Comparison of ENCODE assay signal across 1 cellular context in the genomic region with DNA sequence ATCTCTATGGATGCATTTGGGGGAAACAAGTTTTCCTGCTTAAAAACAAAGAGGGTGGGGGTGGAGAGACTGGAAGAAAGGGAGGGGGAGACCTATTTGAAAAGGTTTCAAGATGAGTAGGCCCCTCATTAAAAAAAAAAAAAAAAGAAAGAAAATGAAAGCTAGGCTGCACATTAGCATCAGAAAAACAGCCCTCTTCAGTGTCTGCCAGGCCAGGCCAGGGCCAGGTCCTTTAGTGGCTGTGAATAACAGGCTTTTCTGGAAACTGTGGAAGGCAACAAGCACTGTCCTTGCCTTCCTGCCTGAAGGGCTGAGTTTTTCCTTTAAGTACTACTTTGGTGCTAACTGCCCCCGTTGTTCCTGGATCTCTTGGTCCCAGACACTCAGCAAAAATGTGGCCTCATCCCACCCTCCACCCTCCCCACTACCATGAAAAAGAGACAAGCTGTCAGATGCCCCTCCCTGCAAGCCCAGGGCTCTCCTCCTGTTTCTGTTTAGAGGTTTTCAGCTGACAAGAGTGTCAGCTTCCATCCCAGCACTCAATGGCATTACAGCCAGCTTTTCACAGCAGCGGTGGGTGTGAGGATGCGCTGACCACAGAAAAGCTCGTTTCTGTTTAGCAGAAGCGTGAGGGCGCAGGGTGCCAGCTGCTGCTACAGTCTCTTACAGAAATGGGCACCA.
TF ChIP-seq lines count a peak whose summit lies in the region.

No MANE protein-coding gene starts in this region.

TF ChIP-seq in GM23338, 12 proteins besides CTCF, POLR2A, EP300 and RAD21 (continued from another document):
- TF ChIP-seq, protein P1, sequence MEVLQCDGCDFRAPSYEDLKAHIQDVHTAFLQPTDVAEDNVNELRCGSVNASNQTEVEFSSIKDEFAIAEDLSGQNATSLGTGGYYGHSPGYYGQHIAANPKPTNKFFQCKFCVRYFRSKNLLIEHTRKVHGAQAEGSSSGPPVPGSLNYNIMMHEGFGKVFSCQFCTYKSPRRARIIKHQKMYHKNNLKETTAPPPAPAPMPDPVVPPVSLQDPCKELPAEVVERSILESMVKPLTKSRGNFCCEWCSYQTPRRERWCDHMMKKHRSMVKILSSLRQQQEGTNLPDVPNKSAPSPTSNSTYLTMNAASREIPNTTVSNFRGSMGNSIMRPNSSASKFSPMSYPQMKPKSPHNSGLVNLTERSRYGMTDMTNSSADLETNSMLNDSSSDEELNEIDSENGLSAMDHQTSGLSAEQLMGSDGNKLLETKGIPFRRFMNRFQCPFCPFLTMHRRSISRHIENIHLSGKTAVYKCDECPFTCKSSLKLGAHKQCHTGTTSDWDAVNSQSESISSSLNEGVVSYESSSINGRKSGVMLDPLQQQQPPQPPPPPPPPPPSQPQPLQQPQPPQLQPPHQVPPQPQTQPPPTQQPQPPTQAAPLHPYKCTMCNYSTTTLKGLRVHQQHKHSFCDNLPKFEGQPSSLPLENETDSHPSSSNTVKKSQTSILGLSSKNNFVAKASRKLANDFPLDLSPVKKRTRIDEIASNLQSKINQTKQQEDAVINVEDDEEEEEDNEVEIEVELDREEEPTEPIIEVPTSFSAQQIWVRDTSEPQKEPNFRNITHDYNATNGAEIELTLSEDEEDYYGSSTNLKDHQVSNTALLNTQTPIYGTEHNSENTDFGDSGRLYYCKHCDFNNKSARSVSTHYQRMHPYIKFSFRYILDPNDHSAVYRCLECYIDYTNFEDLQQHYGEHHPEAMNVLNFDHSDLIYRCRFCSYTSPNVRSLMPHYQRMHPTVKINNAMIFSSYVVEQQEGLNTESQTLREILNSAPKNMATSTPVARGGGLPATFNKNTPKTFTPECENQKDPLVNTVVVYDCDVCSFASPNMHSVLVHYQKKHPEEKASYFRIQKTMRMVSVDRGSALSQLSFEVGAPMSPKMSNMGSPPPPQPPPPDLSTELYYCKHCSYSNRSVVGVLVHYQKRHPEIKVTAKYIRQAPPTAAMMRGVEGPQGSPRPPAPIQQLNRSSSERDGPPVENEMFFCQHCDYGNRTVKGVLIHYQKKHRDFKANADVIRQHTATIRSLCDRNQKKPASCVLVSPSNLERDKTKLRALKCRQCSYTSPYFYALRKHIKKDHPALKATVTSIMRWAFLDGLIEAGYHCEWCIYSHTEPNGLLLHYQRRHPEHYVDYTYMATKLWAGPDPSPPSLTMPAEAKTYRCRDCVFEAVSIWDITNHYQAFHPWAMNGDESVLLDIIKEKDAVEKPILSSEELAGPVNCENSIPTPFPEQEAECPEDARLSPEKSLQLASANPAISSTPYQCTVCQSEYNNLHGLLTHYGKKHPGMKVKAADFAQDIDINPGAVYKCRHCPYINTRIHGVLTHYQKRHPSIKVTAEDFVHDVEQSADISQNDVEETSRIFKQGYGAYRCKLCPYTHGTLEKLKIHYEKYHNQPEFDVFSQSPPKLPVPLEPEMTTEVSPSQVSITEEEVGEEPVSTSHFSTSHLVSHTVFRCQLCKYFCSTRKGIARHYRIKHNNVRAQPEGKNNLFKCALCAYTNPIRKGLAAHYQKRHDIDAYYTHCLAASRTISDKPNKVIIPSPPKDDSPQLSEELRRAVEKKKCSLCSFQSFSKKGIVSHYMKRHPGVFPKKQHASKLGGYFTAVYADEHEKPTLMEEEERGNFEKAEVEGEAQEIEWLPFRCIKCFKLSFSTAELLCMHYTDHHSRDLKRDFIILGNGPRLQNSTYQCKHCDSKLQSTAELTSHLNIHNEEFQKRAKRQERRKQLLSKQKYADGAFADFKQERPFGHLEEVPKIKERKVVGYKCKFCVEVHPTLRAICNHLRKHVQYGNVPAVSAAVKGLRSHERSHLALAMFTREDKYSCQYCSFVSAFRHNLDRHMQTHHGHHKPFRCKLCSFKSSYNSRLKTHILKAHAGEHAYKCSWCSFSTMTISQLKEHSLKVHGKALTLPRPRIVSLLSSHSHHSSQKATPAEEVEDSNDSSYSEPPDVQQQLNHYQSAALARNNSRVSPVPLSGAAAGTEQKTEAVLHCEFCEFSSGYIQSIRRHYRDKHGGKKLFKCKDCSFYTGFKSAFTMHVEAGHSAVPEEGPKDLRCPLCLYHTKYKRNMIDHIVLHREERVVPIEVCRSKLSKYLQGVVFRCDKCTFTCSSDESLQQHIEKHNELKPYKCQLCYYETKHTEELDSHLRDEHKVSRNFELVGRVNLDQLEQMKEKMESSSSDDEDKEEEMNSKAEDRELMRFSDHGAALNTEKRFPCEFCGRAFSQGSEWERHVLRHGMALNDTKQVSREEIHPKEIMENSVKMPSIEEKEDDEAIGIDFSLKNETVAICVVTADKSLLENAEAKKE (CRISPR knock-in tag; IDR thresholded peaks at IDR 0.05) = no peak
